ENCODE assay signal across 1 cellular context in the genomic region with DNA sequence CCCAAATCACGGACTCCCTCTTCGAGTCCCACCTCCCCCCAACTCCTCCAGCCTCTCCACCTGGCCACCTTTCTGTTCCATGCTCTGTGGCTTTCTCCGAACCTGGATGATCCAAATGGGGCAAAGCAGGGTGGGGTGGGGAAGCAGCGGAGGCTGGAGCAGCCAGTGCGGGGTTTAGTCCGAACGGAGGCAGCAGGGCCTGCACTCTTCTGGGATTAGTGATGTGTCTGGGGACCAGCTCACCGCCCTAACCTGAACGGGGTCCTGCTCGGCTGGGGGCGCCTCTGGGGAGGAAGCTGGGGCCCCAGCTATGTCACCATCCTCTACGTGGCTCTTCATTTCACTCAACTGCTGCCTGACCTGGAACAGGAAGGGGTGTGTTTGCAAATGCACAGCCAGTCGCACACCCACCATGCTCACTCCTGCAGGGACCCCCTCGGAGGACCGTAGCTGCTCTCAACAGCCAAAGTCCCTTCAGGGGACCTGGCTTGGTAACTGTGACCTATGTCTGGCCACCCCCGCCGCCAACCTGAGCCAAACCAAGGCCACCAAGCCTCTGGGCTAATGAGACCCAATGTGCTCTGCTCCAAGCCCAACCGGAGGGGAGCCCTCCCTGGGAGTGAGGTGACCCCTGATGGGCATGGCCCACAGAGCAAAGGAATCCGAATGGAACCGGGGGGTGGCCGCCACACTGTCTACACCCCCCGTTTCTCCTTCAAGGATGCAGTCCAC.
TF ChIP-seq lines count a peak whose summit lies in the region.

No MANE protein-coding gene starts in this region.

TF ChIP-seq in H1, 55 proteins besides CTCF, POLR2A, EP300 and RAD21:
- TF ChIP-seq SP1 (IDR thresholded peaks at IDR 0.05; ENCODE audit: low read depth, low read length) (no peak), ZNF274 (IDR thresholded peaks at IDR 0.05; ENCODE audit: borderline replicate concordance, extremely low read depth, low read length) (no peak), TAF1 (IDR thresholded peaks at IDR 0.05; ENCODE audit: low read depth, low read length) (no peak), ATF2 (IDR thresholded peaks at IDR 0.05; ENCODE audit: low read length) (no peak)
